In genomic region chr14:74491952-74492351, GRCh38 we compare ENCODE assay signal across 9 cellular contexts. TPM values are rescaled to one million over a fixed set of nuclear protein-coding genes. Genes with fewer than 3 reads are reported as not detected.
A peak's percentile ranks its signal among the peaks of the same experiment; 100 is the strongest.
DNase-seq lines count a peak whose midpoint lies in the region; ATAC-seq, FAIRE-seq and TF ChIP-seq lines count a peak whose summit lies in the region.
"Had no signal": no experiment of that assay in that cellular context is flagged by ENCODE, and none has a peak within 500 bp of the region (broad histone marks: within the 10 kb centered on the region; RNA-seq: fewer than 3 reads in every experiment).

No MANE protein-coding gene starts in this region.

- intact Hi-C loops in kidney (cut with DNase I): no loop called here

- H3K27ac ChIP-seq in kidney (ENCODE audit: low read depth in 2 of 2, low read length in 2 of 2): peak overlapping the region in 1 of 2 donors; percentile 97

- H3K36me3 ChIP-seq in adipocyte (ENCODE audit: control insufficient read depth, insufficient read depth, low read length, severe bottlenecking) (peaks cover 6% of the 10 kb centered on the region), kidney (ENCODE audit: control insufficient read depth in 1 of 2, insufficient read depth in 2 of 2, low read length in 2 of 2) (no peaks in the 10 kb centered on the region)

- H3K4me1 Mint-ChIP-seq in type B pancreatic cell (ENCODE audit: unreplicated experiment): peaks cover 6% of the 10 kb centered on the region

- H3K4me3 ChIP-seq in HFF-Myc (replicated peaks; ENCODE audit: low read depth, low read length): peak overlapping the region; percentile 68
- H3K4me3 ChIP-seq in adipocyte (ENCODE audit: low read length): peak overlapping the region; percentile 84
- peak overlapping the region; percentile 65 to 96 for H3K4me3 ChIP-seq in kidney (ENCODE audit: low read length in 2 of 2)

- H3K27me3 Mint-ChIP-seq in type B pancreatic cell: no peaks in the 10 kb centered on the region

- no peak overlapping the region for H3K4me3 Mint-ChIP-seq in type B pancreatic cell
- H3K4me3 Mint-ChIP-seq: nephron had no signal

- FAIRE-seq in kidney (lab: Jason Lieb, UNC): no peak

- no peak for TF ChIP-seq CTCF in HFF-Myc (IDR thresholded peaks at IDR 0.05; ENCODE audit: low read depth, low read length, missing control alignments)
- TF ChIP-seq CTCF in kidney (IDR thresholded peaks at IDR 0.05; ENCODE audit: borderline replicate concordance, extremely low read depth, insufficient read depth): peak; percentile 20
- peak; percentile 52 for TF ChIP-seq CTCF in type B pancreatic cell (conservative IDR thresholded peaks at IDR 0.05)

- H3K9me3 ChIP-seq in adipocyte (ENCODE audit: control insufficient read depth, low read length) (no peaks in the 10 kb centered on the region), kidney (ENCODE audit: control insufficient read depth in 1 of 2, low read length in 2 of 2) (no peaks in the 10 kb centered on the region)

- peak; percentile 51 for DNase-seq in Ammon's horn (ENCODE audit: low spot score)
- DNase-seq in HFF-Myc (ENCODE audit: extremely low read depth, low read depth): no peak
- DNase-seq in adipocyte (ENCODE audit: low read depth): peak; percentile 44
- no peak for DNase-seq in kidney
- DNase-seq in type B pancreatic cell (ENCODE audit: extremely low spot score, unreplicated experiment): no peak
- DNase-seq in cerebellar nuclear complex (lab: John Stamatoyannopoulos, UW): no peak

- H3K27ac Mint-ChIP-seq in type B pancreatic cell: no peak overlapping the region
- H3K27ac Mint-ChIP-seq: nephron had no signal

- H3K9ac ChIP-seq in adipocyte (ENCODE audit: low read length) (peak overlapping the region; percentile 92), kidney (ENCODE audit: low read length in 2 of 2) (peak overlapping the region; percentile 60 to 93)

- H3K36me3 Mint-ChIP-seq in type B pancreatic cell: no peaks in the 10 kb centered on the region

- no peaks in the 10 kb centered on the region for H3K27me3 ChIP-seq in adipocyte (replicated peaks; ENCODE audit: control insufficient read depth, insufficient read depth, low read length)

- H3K9me3 Mint-ChIP-seq in type B pancreatic cell: no peaks in the 10 kb centered on the region
- H3K9me3 Mint-ChIP-seq: nephron had no signal

- peaks cover 45% of the 10 kb centered on the region for H3K4me1 ChIP-seq in adipocyte (ENCODE audit: control insufficient read depth, insufficient read depth, low read length)
- peaks cover 6 to 11% of the 10 kb centered on the region in 2 donors for H3K4me1 ChIP-seq in kidney (ENCODE audit: control insufficient read depth in 1 of 2, insufficient read depth in 1 of 2, low read depth in 1 of 2, low read length in 2 of 2)

- ATAC-seq in GM19395 (IDR thresholded peaks at IDR 0.05; ENCODE audit: unreplicated experiment) (no peak), GM21529 (IDR thresholded peaks at IDR 0.05; ENCODE audit: unreplicated experiment) (no peak)

RNA-seq across cellular contexts. Expression of gene NPC2, which starts 1.2 kb away (rescaled TPM):
- total RNA-seq in kidney (217 TPM), type B pancreatic cell (ENCODE audit: low replicate concordance) (165 and 409 TPM in 2 replicates)
- polyA plus RNA-seq in kidney (ENCODE audit: insufficient read depth, low read depth, low replicate concordance): 435 TPM

RNA-seq across cellular contexts. Expression of gene ISCA2, which starts 1.6 kb away (rescaled TPM):
- total RNA-seq in kidney: 27.1 TPM
- 60.1 TPM for polyA plus RNA-seq in kidney (ENCODE audit: insufficient read depth, low read depth, low replicate concordance)
- 32.0 and 33.4 TPM in 2 replicates for total RNA-seq in type B pancreatic cell (ENCODE audit: low replicate concordance)

Comparison
In these comparisons a context has a peak if more than half of its experiments do, and no peak if none do; other contexts are left out.
1. DNase-seq: peak in Ammon's horn (single experiment) and adipocyte (single experiment); none in HFF-Myc (single experiment), kidney (single experiment), type B pancreatic cell (single experiment) and cerebellar nuclear complex (0 of 2).
2. Peak in every context shown above with its lines, with median percentiles within 50 percentile points of each other: H3K4me3 ChIP-seq.